ENCODE assay signal across 35 cellular contexts in the genomic region with DNA sequence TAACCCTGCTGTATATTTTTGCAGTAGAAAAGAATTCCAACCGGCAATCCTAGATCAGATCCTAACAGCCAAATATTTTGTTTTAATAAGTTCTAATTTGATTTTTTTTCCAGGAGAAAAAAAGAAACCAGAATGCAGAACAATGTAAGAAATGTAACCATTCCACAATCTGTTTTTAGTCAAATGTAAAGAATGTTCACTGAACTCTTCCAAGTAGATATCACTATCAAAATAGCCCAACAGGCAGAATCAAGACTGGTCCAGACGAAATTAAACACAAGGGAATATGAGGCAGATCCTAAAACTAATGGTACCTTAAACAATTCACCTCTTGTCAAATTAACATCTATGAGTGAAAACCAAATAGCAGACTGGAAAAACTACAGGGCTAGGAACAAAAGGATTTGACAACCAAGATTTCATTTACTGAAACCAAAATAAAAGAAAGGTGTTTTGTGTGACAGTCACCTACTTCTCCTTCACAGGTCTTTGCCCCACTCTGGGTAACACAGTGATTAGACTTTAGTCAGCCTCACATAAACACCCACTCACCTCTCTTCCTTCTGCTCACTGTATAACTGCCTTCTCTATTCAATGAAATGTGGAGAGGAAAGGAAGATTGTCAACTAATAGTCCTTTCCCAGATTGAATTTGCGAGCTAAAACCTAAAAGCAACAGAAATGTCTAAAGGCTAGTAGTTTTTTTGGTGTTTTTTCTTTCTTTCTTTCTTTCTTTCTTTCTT.
DNase-seq lines count a peak whose midpoint lies in the region; ATAC-seq, FAIRE-seq and TF ChIP-seq lines count a peak whose summit lies in the region.
"Had no signal": no experiment of that assay in that cellular context is flagged by ENCODE, and none has a peak within 500 bp of the region (broad histone marks: within the 10 kb centered on the region; RNA-seq: fewer than 3 reads in every experiment).

No MANE protein-coding gene starts in this region.

- TF ChIP-seq EP300 in HepG2 (IDR thresholded peaks at IDR 0.05; ENCODE audit: low read depth in 2 of 2, low read length in 2 of 2) (no peak), HepG2 (CRISPR knock-in tag; IDR thresholded peaks at IDR 0.05; ENCODE audit: borderline replicate concordance) (no peak)

- H3K27me3 ChIP-seq in mammary epithelial cell (ENCODE audit: insufficient read depth, low read length) (no peaks in the 10 kb centered on the region), breast epithelium (no peaks in the 10 kb centered on the region), bronchial epithelial cell (ENCODE audit: control insufficient read depth, insufficient read depth, low read length) (no peaks in the 10 kb centered on the region), HepG2 (ENCODE audit: control insufficient read depth in 1 of 2, insufficient read depth in 2 of 2, low read length in 2 of 2) (no peaks in the 10 kb centered on the region)
- H3K27me3 ChIP-seq: neutrophil, tibial nerve had no signal

- H3K9ac ChIP-seq in mammary epithelial cell (ENCODE audit: insufficient read depth, low read length) = no peak overlapping the region
- H3K9ac ChIP-seq in HepG2 (ENCODE audit: insufficient read depth, low read depth, low read length) = no peak overlapping the region

- no peaks in the 10 kb centered on the region for H3K4me1 Mint-ChIP-seq in stimulated activated naive CD8-positive, alpha-beta T cell treated with anti-CD3 and anti-CD28 coated beads, Interleukin-15, amount 100 ng/mL, for 72 hours

- FAIRE-seq in bronchial epithelial cell (lab: Jason Lieb, UNC) (no peak), HepG2 (lab: Jason Lieb, UNC) (no peak)
- FAIRE-seq: colon, kidney had no signal

- CTCF ChIA-PET in mammary epithelial cell (lab: Charles Lee; ENCODE audit: low non-redundant PET) = no interaction called here
- CTCF ChIA-PET in HepG2 (lab: Yijun Ruan, JAX; ENCODE audit: low intra/inter-chr PET ratio, low total read pairs) = no interaction called here

- H4K20me1 ChIP-seq in mammary epithelial cell (ENCODE audit: insufficient read depth, low read length) (no peaks in the 10 kb centered on the region), HepG2 (ENCODE audit: insufficient read depth, low read length) (no peaks in the 10 kb centered on the region)

- ATAC-seq in HepG2 (peak; percentile 37; the same call in 1 of the 3 replicates), HG03175 (IDR thresholded peaks at IDR 0.05; ENCODE audit: unreplicated experiment) (no peak), GM18907 (IDR thresholded peaks at IDR 0.05; ENCODE audit: unreplicated experiment) (no peak)
- no peak for ATAC-seq in stimulated activated naive CD8-positive, alpha-beta T cell treated with anti-CD3 and anti-CD28 coated beads, Interleukin-15, amount 100 ng/mL, for 72 hours
- ATAC-seq: activated CD4-positive, alpha-beta T cell treated with anti-CD3 and anti-CD28 coated beads for 36 hours; activated CD8-positive, alpha-beta T cell treated with anti-CD3 and anti-CD28 coated beads for 36 hours; Right ventricle myocardium inferior; sciatic nerve had no signal

- TF ChIP-seq POLR2A in breast epithelium (IDR thresholded peaks at IDR 0.05) (no peak), HepG2 (IDR thresholded peaks at IDR 0.05; ENCODE audit: insufficient read depth in 1 of 2, low read depth in 2 of 2, low read length in 2 of 2) (no peak)

- H3K9me3 Mint-ChIP-seq in stimulated activated naive CD8-positive, alpha-beta T cell treated with anti-CD3 and anti-CD28 coated beads, Interleukin-15, amount 100 ng/mL, for 72 hours = peaks cover 3 to 4% of the 10 kb centered on the region in 2 donors
- H3K9me3 Mint-ChIP-seq: activated T-helper 1 cell treated with anti-CD3 and anti-CD28 coated beads, Interleukin-12 subunit alpha, Interleukin-12 subunit beta, Interleukin-2, Interleukin-4 antibody, amounts not matched to agents 30 ng/mL and 10 ng/mL and 1 ng/mL, durations not matched to agents 14 hours and 24 hours and 36 hours had no signal

- peak; percentile 7 for DNase-seq in mammary epithelial cell
- DNase-seq in breast epithelium (ENCODE audit: low spot score in 2 of 2) = no peak
- DNase-seq in bronchial epithelial cell (ENCODE audit: low read depth) = peak; percentile 8
- DNase-seq in HepG2 (ENCODE audit: low spot score) = no peak
- DNase-seq in NK-92 treated with Interleukin-12 subunit alpha and Interleukin-12 subunit beta, amount 100 ng/mL, for 24 hours (lab: John Stamatoyannopoulos, UW) = no peak
- DNase-seq in stimulated activated naive CD8-positive, alpha-beta T cell treated with anti-CD3 and anti-CD28 coated beads, Interleukin-15, amount 100 ng/mL, for 72 hours = no peak
- DNase-seq: activated CD4-positive, alpha-beta T cell treated with anti-CD3 and anti-CD28 coated beads for 36 hours; activated CD8-positive, alpha-beta memory T cell treated with anti-CD3 and anti-CD28 coated beads, Interleukin-2, amount 50 U/mL, for 48 hours; activated CD8-positive, alpha-beta T cell treated with anti-CD3 and anti-CD28 coated beads for 36 hours; activated naive CD4-positive, alpha-beta T cell treated with anti-CD3 and anti-CD28 coated beads for 36 hours; DND-41; effector CD4-positive, alpha-beta T cell; glutamatergic neuron; HCEC 1CT; kidney; midbrain; naive B cell; NCI-H146; NCI-H2107; NCI-H345; NCI-H69; PC-9; stimulated activated CD4-positive, alpha-beta T cell treated with anti-CD3 and anti-CD28 coated beads, Interleukin-4, amount 100 ng/mL, for 1 hour; T-helper 2 cell had no signal

- POLR2A ChIA-PET in HepG2 (lab: Yijun Ruan, JAX) = no interaction called here

- no peaks in the 10 kb centered on the region for H3K36me3 ChIP-seq in mammary epithelial cell (ENCODE audit: insufficient read depth, low read length)
- H3K36me3 ChIP-seq in breast epithelium = no peaks in the 10 kb centered on the region
- H3K36me3 ChIP-seq in bronchial epithelial cell (ENCODE audit: control insufficient read depth, insufficient read depth, low read length) = no peaks in the 10 kb centered on the region
- no peaks in the 10 kb centered on the region for H3K36me3 ChIP-seq in HepG2 (replicated peaks in 1 of 2; ENCODE audit: control insufficient read depth in 1 of 2, insufficient read depth in 2 of 2, low read length in 2 of 2)
- H3K36me3 ChIP-seq: neutrophil, prostate gland, tibial nerve had no signal

- no peaks in the 10 kb centered on the region for H3K27me3 Mint-ChIP-seq in stimulated activated naive CD8-positive, alpha-beta T cell treated with anti-CD3 and anti-CD28 coated beads, Interleukin-15, amount 100 ng/mL, for 72 hours
- H3K27me3 Mint-ChIP-seq: activated CD4-positive, alpha-beta T cell treated with anti-CD3 and anti-CD28 coated beads for 36 hours; activated CD8-positive, alpha-beta T cell treated with anti-CD3 and anti-CD28 coated beads for 36 hours; naive B cell had no signal

- H3K27ac ChIP-seq in mammary epithelial cell (ENCODE audit: insufficient read depth, low read depth, low read length) (no peak overlapping the region), breast epithelium (no peak overlapping the region), HepG2 (ENCODE audit: extremely low read length, insufficient read depth, low read length) (no peak overlapping the region)
- H3K27ac ChIP-seq: 22Rv1, C4-2B, neutrophil, PC-9, prostate gland, tibial nerve had no signal

- H3K4me1 ChIP-seq in mammary epithelial cell (ENCODE audit: insufficient read depth, low read length) (no peaks in the 10 kb centered on the region), breast epithelium (no peaks in the 10 kb centered on the region), HepG2 (ENCODE audit: insufficient read depth, low read length) (peaks cover 7% of the 10 kb centered on the region; the same call in 1 of the 2 replicates)
- H3K4me1 ChIP-seq: prostate gland, tibial nerve had no signal

- H3K4me2 ChIP-seq in mammary epithelial cell (ENCODE audit: insufficient read depth, low read depth, low read length) = no peak overlapping the region
- H3K4me2 ChIP-seq in HepG2 (ENCODE audit: low read depth, low read length) = no peak overlapping the region
- H3K4me2 ChIP-seq: PC-9 had no signal

- 88% methylated on average over 3 of the region's 3 CpGs for WGBS in mammary epithelial cell (ENCODE audit: low coverage, missing lambda C conversion rate)
- WGBS in HepG2 (ENCODE audit: low lambda C conversion rate) = 97% methylated on average over 3 of the region's 3 CpGs

- no peak overlapping the region for H2AFZ ChIP-seq in mammary epithelial cell (ENCODE audit: low read depth, low read length)
- no peak overlapping the region for H2AFZ ChIP-seq in HepG2 (ENCODE audit: low read length)
- H2AFZ ChIP-seq: PC-9 had no signal

- dilution Hi-C loops in mammary epithelial cell (cut with HindIII; ENCODE audit: low sequenced_read_pairs) = no loop called here

- intact Hi-C loops in mammary epithelial cell (cut with micrococcal nuclease) = no loop called here
- intact Hi-C loops in breast epithelium (cut with DNase I; ENCODE audit: low total_unique reads) = no loop called here
- intact Hi-C loops in HepG2 (cut with micrococcal nuclease; ENCODE audit: unreplicated experiment) = no loop called here

- no peak overlapping the region for H3K4me3 Mint-ChIP-seq in stimulated activated naive CD8-positive, alpha-beta T cell treated with anti-CD3 and anti-CD28 coated beads, Interleukin-15, amount 100 ng/mL, for 72 hours
- H3K4me3 Mint-ChIP-seq: activated CD4-positive, alpha-beta T cell treated with anti-CD3 and anti-CD28 coated beads for 36 hours; activated CD8-positive, alpha-beta T cell treated with anti-CD3 and anti-CD28 coated beads for 36 hours; activated naive CD4-positive, alpha-beta T cell treated with anti-CD3 and anti-CD28 coated beads for 36 hours; activated T-helper 1 cell treated with anti-CD3 and anti-CD28 coated beads, Interleukin-12 subunit alpha, Interleukin-12 subunit beta, Interleukin-2, Interleukin-4 antibody, amounts not matched to agents 30 ng/mL and 10 ng/mL and 1 ng/mL, durations not matched to agents 14 hours and 24 hours and 36 hours; naive B cell had no signal

- BruUV-seq in mammary epithelial cell (replicated peaks; lab: Mats Ljungman, UMichigan) (no TSS peak), HepG2 (replicated peaks; lab: Mats Ljungman, UMichigan) (no TSS peak)

- H3K27ac Mint-ChIP-seq in stimulated activated naive CD8-positive, alpha-beta T cell treated with anti-CD3 and anti-CD28 coated beads, Interleukin-15, amount 100 ng/mL, for 72 hours = no peak overlapping the region
- H3K27ac Mint-ChIP-seq: activated CD4-positive, alpha-beta T cell treated with anti-CD3 and anti-CD28 coated beads for 36 hours; activated CD8-positive, alpha-beta T cell treated with anti-CD3 and anti-CD28 coated beads for 36 hours; activated naive CD4-positive, alpha-beta T cell treated with anti-CD3 and anti-CD28 coated beads for 36 hours; activated T-helper 1 cell treated with anti-CD3 and anti-CD28 coated beads, Interleukin-12 subunit alpha, Interleukin-12 subunit beta, Interleukin-2, Interleukin-4 antibody, amounts not matched to agents 30 ng/mL and 10 ng/mL and 1 ng/mL, durations not matched to agents 14 hours and 24 hours and 36 hours had no signal

- H3K79me2 ChIP-seq in mammary epithelial cell (ENCODE audit: insufficient read depth, low read length) (peaks cover 32% of the 10 kb centered on the region), HepG2 (ENCODE audit: insufficient read depth, low read length) (peaks cover 4% of the 10 kb centered on the region)

- in situ Hi-C loops in mammary epithelial cell (cut with MboI; ENCODE audit: low sequenced_read_pairs in 2 of 2) (no loop called here), HepG2 (cut with HindIII; ENCODE audit: extremely low pct_ligation_motif_present, low pct_unique_long_range_greater_than_20kb) (no loop called here)

- TF ChIP-seq CTCF in mammary epithelial cell (conservative IDR thresholded peaks at IDR 0.05 in 1 of 2, IDR thresholded peaks at IDR 0.05 in 1 of 2; ENCODE audit: extremely low read depth in 1 of 2, insufficient read depth in 1 of 2, low read depth in 1 of 2, low read length in 2 of 2) (no peak), breast epithelium (IDR thresholded peaks at IDR 0.05) (no peak), bronchial epithelial cell (IDR thresholded peaks at IDR 0.05; ENCODE audit: insufficient read depth, low read length, severe bottlenecking) (no peak), HepG2 (CRISPR knock-in tag; IDR thresholded peaks at IDR 0.05) (no peak)

- H3K4me3 ChIP-seq in mammary epithelial cell (replicated peaks in 1 of 3; ENCODE audit: insufficient read depth in 1 of 3, low read depth in 2 of 3, low read length in 3 of 3) (no peak overlapping the region), breast epithelium (no peak overlapping the region), bronchial epithelial cell (ENCODE audit: low read depth, low read length) (no peak overlapping the region), HepG2 (replicated peaks in 1 of 3; ENCODE audit: insufficient read depth in 1 of 3, low read depth in 2 of 3, low read length in 3 of 3) (no peak overlapping the region)
- H3K4me3 ChIP-seq: PC-9, prostate gland, tibial nerve had no signal

- H3K9me3 ChIP-seq in mammary epithelial cell (replicated peaks; ENCODE audit: insufficient read depth, low read length) (no peaks in the 10 kb centered on the region), breast epithelium (no peaks in the 10 kb centered on the region), HepG2 (ENCODE audit: low read length) (no peaks in the 10 kb centered on the region)
- H3K9me3 ChIP-seq: neutrophil, prostate gland had no signal

- TF ChIP-seq RAD21 in HepG2 (CRISPR knock-in tag; IDR thresholded peaks at IDR 0.05) = no peak

Comparison
In these comparisons a context has a peak if more than half of its experiments do, and no peak if none do; other contexts are left out.
1. DNase-seq: peak in mammary epithelial cell (single experiment) and bronchial epithelial cell (single experiment); none in breast epithelium (0 of 2), HepG2 (single experiment), NK-92 treated with Interleukin-12 subunit alpha and Interleukin-12 subunit beta, amount 100 ng/mL, for 24 hours (single experiment) and stimulated activated naive CD8-positive, alpha-beta T cell treated with anti-CD3 and anti-CD28 coated beads, Interleukin-15, amount 100 ng/mL, for 72 hours (0 of 2).